27 cellular contexts compared by ENCODE assay signal in genomic region chr19:41930322-41930722, GRCh38. TPM values are rescaled to one million over a fixed set of nuclear protein-coding genes. Genes with fewer than 3 reads are reported as not detected.
DNase-seq lines count a peak whose midpoint lies in the region; ATAC-seq and TF ChIP-seq lines count a peak whose summit lies in the region.
"Had no signal": no experiment of that assay in that cellular context is flagged by ENCODE, and none has a peak within 500 bp of the region (broad histone marks: within the 10 kb centered on the region; RNA-seq: fewer than 3 reads in every experiment).

No MANE protein-coding gene starts in this region.

- no peak for TF ChIP-seq POLR2A in body of pancreas (IDR thresholded peaks at IDR 0.05)

- H3K36me3 ChIP-seq in DOHH2 (ENCODE audit: control insufficient read depth, low read length) (peaks cover 35% of the 10 kb centered on the region), body of pancreas (replicated peaks in 1 of 2; ENCODE audit: insufficient read depth in 1 of 2, low read depth in 2 of 2) (no peaks in the 10 kb centered on the region)
- no peaks in the 10 kb centered on the region for H3K36me3 ChIP-seq in naive thymus-derived CD4-positive, alpha-beta T cell (ENCODE audit: control insufficient read depth in 2 of 3, insufficient read depth in 3 of 3, low read length in 3 of 3)
- H3K36me3 ChIP-seq: BE2C, breast epithelium, tibial artery had no signal

- TF ChIP-seq CTCF in DOHH2 (IDR thresholded peaks at IDR 0.05; ENCODE audit: low read depth, low read length, poor library complexity, severe bottlenecking) (no peak), activated B cell treated with CpG ODN at 0.5 μM for 24 hours (IDR thresholded peaks at IDR 0.05) (no peak), body of pancreas (IDR thresholded peaks at IDR 0.05) (no peak), CD14-positive monocyte (IDR thresholded peaks at IDR 0.05) (no peak)

- 42 to 44% methylated on average over 7 of the region's 7 CpGs for WGBS in body of pancreas, 2 donors

- no peaks in the 10 kb centered on the region for H3K9me2 ChIP-seq in DOHH2 (replicated peaks; ENCODE audit: control insufficient read depth, low read length)

- H3K4me2 ChIP-seq in DOHH2 (ENCODE audit: low read length), result peak overlapping the region; percentile 89

- CTCF ChIA-PET in activated B cell treated with CpG ODN at 0.5 μM for 24 hours (lab: Charles Lee), result interaction anchor here (0.8 to 1.9 kb wide), 3 partner anchors 13 to 57 kb away, joined by 3 to 13 read pairs (median 3); no protein-coding TSS in a partner anchor
- CTCF ChIA-PET in naive thymus-derived CD4-positive, alpha-beta T cell (lab: Charles Lee), result interaction anchor here (1.0 to 2.0 kb wide), 5 partner anchors 16 to 138 kb away, joined by 3 to 11 read pairs (median 3); no protein-coding TSS in a partner anchor

- peaks cover 34% of the 10 kb centered on the region for H3K4me1 Mint-ChIP-seq in T-helper 1 cell treated with Interleukin-12 subunit alpha and Interleukin-12 subunit beta and Interleukin-4 antibody, amounts not matched to agents 30 μg/mL and 1 μg/mL, for 36 hours (ENCODE audit: low read depth)
- H3K4me1 Mint-ChIP-seq in activated B cell treated with CpG ODN at 0.5 μM for 24 hours, result peaks cover 53% of the 10 kb centered on the region
- peaks cover 40 to 58% (median 44%) of the 10 kb centered on the region in 7 donors for H3K4me1 Mint-ChIP-seq in naive thymus-derived CD4-positive, alpha-beta T cell
- H3K4me1 Mint-ChIP-seq in CD14-positive monocyte, result peaks cover 22% of the 10 kb centered on the region

- H3K27ac ChIP-seq in DOHH2 (ENCODE audit: low read depth, low read length) (peak overlapping the region; percentile 76), body of pancreas (no peak overlapping the region)
- H3K27ac ChIP-seq in naive thymus-derived CD4-positive, alpha-beta T cell (ENCODE audit: low read depth, low read length), result no peak overlapping the region
- H3K27ac ChIP-seq: breast epithelium, foreskin keratinocyte, tibial artery had no signal

- no peak overlapping the region for H3K27ac Mint-ChIP-seq in T-helper 1 cell treated with Interleukin-12 subunit alpha and Interleukin-12 subunit beta and Interleukin-4 antibody, amounts not matched to agents 30 μg/mL and 1 μg/mL, for 36 hours
- H3K27ac Mint-ChIP-seq in activated B cell treated with CpG ODN at 0.5 μM for 24 hours, result no peak overlapping the region
- peak overlapping the region; percentile 31 to 96 (median 88) for H3K27ac Mint-ChIP-seq in naive thymus-derived CD4-positive, alpha-beta T cell
- H3K27ac Mint-ChIP-seq in CD14-positive monocyte, result no peak overlapping the region
- H3K27ac Mint-ChIP-seq: dendritic cell treated with granulocyte-macrophage colony-stimulating factor and Interleukin-4, amounts not matched to agents 40 ng/mL and 50 ng/mL, for 4 days; stimulated activated memory B cell treated with anti-CD40 and anti-IgM and Interleukin-4, amounts not matched to agents 10 μg/mL and 1 μg/mL and 100 μg/mL, for 72 hours had no signal

- H3K4me1 ChIP-seq in DOHH2 (ENCODE audit: control insufficient read depth, low read length) (peaks cover 74% of the 10 kb centered on the region), body of pancreas (peaks cover 29% of the 10 kb centered on the region)
- H3K4me1 ChIP-seq in naive thymus-derived CD4-positive, alpha-beta T cell (ENCODE audit: control insufficient read depth in 2 of 2, insufficient read depth in 2 of 2, low read length in 2 of 2), result peaks cover 28 to 35% of the 10 kb centered on the region in 2 donors
- H3K4me1 ChIP-seq: BE2C, foreskin keratinocyte had no signal

- H3K9me3 Mint-ChIP-seq in T-helper 1 cell treated with Interleukin-12 subunit alpha and Interleukin-12 subunit beta and Interleukin-4 antibody, amounts not matched to agents 30 μg/mL and 1 μg/mL, for 36 hours, result no peaks in the 10 kb centered on the region
- H3K9me3 Mint-ChIP-seq in activated B cell treated with CpG ODN at 0.5 μM for 24 hours (no peaks in the 10 kb centered on the region), CD14-positive monocyte (peaks cover 0 to 16% (median 2%) of the 10 kb centered on the region in 7 donors)
- H3K9me3 Mint-ChIP-seq in naive thymus-derived CD4-positive, alpha-beta T cell, result no peaks in the 10 kb centered on the region
- H3K9me3 Mint-ChIP-seq: activated naive CD8-positive, alpha-beta T cell treated with anti-CD3 and anti-CD28 coated beads, Interleukin-2, amount 10 ng/mL, durations not matched to agents 7 days and 5 days; dendritic cell treated with granulocyte-macrophage colony-stimulating factor and Interleukin-4, amounts not matched to agents 40 ng/mL and 50 ng/mL, for 4 days; stimulated activated memory B cell treated with anti-CD40 and anti-IgM and Interleukin-4, amounts not matched to agents 10 μg/mL and 1 μg/mL and 100 μg/mL, for 72 hours had no signal

- peaks cover 4% of the 10 kb centered on the region for H3K36me3 Mint-ChIP-seq in T-helper 1 cell treated with Interleukin-12 subunit alpha and Interleukin-12 subunit beta and Interleukin-4 antibody, amounts not matched to agents 30 μg/mL and 1 μg/mL, for 36 hours (ENCODE audit: low read depth)
- no peaks in the 10 kb centered on the region for H3K36me3 Mint-ChIP-seq in activated B cell treated with CpG ODN at 0.5 μM for 24 hours (ENCODE audit: low read depth)
- H3K36me3 Mint-ChIP-seq in naive thymus-derived CD4-positive, alpha-beta T cell, result peaks cover 0 to 4% (median 0%) of the 10 kb centered on the region in 5 donors
- H3K36me3 Mint-ChIP-seq in CD14-positive monocyte, result peaks cover 0 to 8% of the 10 kb centered on the region in 2 donors
- H3K36me3 Mint-ChIP-seq: stimulated activated memory B cell treated with anti-CD40 and anti-IgM and Interleukin-4, amounts not matched to agents 10 μg/mL and 1 μg/mL and 100 μg/mL, for 72 hours had no signal

- peaks cover 34% of the 10 kb centered on the region for H3F3A ChIP-seq in DOHH2 (ENCODE audit: control insufficient read depth, insufficient read depth)

- peaks cover 36% of the 10 kb centered on the region for H3K79me2 ChIP-seq in DOHH2 (ENCODE audit: control insufficient read depth, low read length)

- H3K9me3 ChIP-seq in DOHH2 (ENCODE audit: control insufficient read depth, insufficient read depth, low read length), result no peaks in the 10 kb centered on the region
- no peaks in the 10 kb centered on the region for H3K9me3 ChIP-seq in naive thymus-derived CD4-positive, alpha-beta T cell (ENCODE audit: control insufficient read depth in 2 of 3, low read length in 3 of 3)
- H3K9me3 ChIP-seq in body of pancreas, result no peaks in the 10 kb centered on the region
- H3K9me3 ChIP-seq: BE2C, breast epithelium, tibial artery had no signal

- H3K4me3 ChIP-seq in DOHH2 (ENCODE audit: low read length), result peak overlapping the region; percentile 91
- H3K4me3 ChIP-seq in naive thymus-derived CD4-positive, alpha-beta T cell (ENCODE audit: low read length), result no peak overlapping the region
- H3K4me3 ChIP-seq in body of pancreas, result no peak overlapping the region
- H3K4me3 ChIP-seq: breast epithelium, tibial artery had no signal

- intact Hi-C loops in activated B cell treated with CpG ODN at 0.5 μM for 24 hours (cut with micrococcal nuclease), result no loop called here
- intact Hi-C loops in naive thymus-derived CD4-positive, alpha-beta T cell (cut with micrococcal nuclease), result no loop called here
- intact Hi-C loops in body of pancreas (cut with DNase I), result no loop called here
- intact Hi-C loops in CD14-positive monocyte (cut with micrococcal nuclease), result loop anchor here in 1 of 2 donors (5.0 kb wide), 1 partner anchor 48 kb away; the partner anchor contains the start of gene ARHGEF1

- H3K27me3 ChIP-seq in DOHH2 (ENCODE audit: control insufficient read depth, low read length) (no peaks in the 10 kb centered on the region), body of pancreas (no peaks in the 10 kb centered on the region)
- H3K27me3 ChIP-seq in naive thymus-derived CD4-positive, alpha-beta T cell (ENCODE audit: control insufficient read depth in 2 of 2, insufficient read depth in 2 of 2, low read length in 2 of 2), result peaks cover 0 to 1% of the 10 kb centered on the region in 2 donors

- ATAC-seq in activated B cell treated with CpG ODN at 0.5 μM for 24 hours (ENCODE audit: low read depth) (no peak), body of pancreas (no peak)
- ATAC-seq in naive thymus-derived CD4-positive, alpha-beta T cell, result no peak
- ATAC-seq: foreskin keratinocyte; right cardiac atrium; stimulated activated memory B cell treated with anti-CD40 and anti-IgM and Interleukin-4, amounts not matched to agents 10 μg/mL and 1 μg/mL and 100 μg/mL, for 72 hours had no signal

- POLR2A ChIA-PET in activated B cell treated with CpG ODN at 0.5 μM for 24 hours (lab: Charles Lee), result interaction anchor here (0.9 to 5.5 kb wide), 7 partner anchors 22 to 70 kb away, joined by 4 to 44 read pairs (median 13); partner anchors contain the start of genes CD79A and RPS19
- POLR2A ChIA-PET in naive thymus-derived CD4-positive, alpha-beta T cell (lab: Charles Lee), result interaction anchor here (0.9 to 5.4 kb wide), 13 partner anchors 11 to 71 kb away, joined by 3 to 82 read pairs (median 7); partner anchors contain the start of genes ARHGEF1, CD79A, RABAC1 and RPS19

- peak overlapping the region; percentile 38 for H3K4me3 Mint-ChIP-seq in T-helper 1 cell treated with Interleukin-12 subunit alpha and Interleukin-12 subunit beta and Interleukin-4 antibody, amounts not matched to agents 30 μg/mL and 1 μg/mL, for 36 hours
- peak overlapping the region; percentile 41 for H3K4me3 Mint-ChIP-seq in activated B cell treated with CpG ODN at 0.5 μM for 24 hours
- H3K4me3 Mint-ChIP-seq in naive thymus-derived CD4-positive, alpha-beta T cell, result peak overlapping the region in 6 of 10 donors; percentile 52 to 99 (median 64)
- H3K4me3 Mint-ChIP-seq in CD14-positive monocyte, result peak overlapping the region in 1 of 2 donors; percentile 94
- H3K4me3 Mint-ChIP-seq: activated naive CD8-positive, alpha-beta T cell treated with anti-CD3 and anti-CD28 coated beads, Interleukin-2, amount 10 ng/mL, durations not matched to agents 7 days and 5 days; dendritic cell treated with granulocyte-macrophage colony-stimulating factor and Interleukin-4, amounts not matched to agents 40 ng/mL and 50 ng/mL, for 4 days had no signal

- peaks cover 17% of the 10 kb centered on the region for H3K27me3 Mint-ChIP-seq in T-helper 1 cell treated with Interleukin-12 subunit alpha and Interleukin-12 subunit beta and Interleukin-4 antibody, amounts not matched to agents 30 μg/mL and 1 μg/mL, for 36 hours (ENCODE audit: low read depth)
- no peaks in the 10 kb centered on the region for H3K27me3 Mint-ChIP-seq in activated B cell treated with CpG ODN at 0.5 μM for 24 hours
- peaks cover 0 to 16% (median 0%) of the 10 kb centered on the region in 5 donors for H3K27me3 Mint-ChIP-seq in naive thymus-derived CD4-positive, alpha-beta T cell
- H3K27me3 Mint-ChIP-seq in CD14-positive monocyte (ENCODE audit: low read depth in 3 of 3), result peaks cover 0 to 57% (median 49%) of the 10 kb centered on the region in 3 donors

- DNase-seq in T-helper 1 cell (no peak), activated B cell treated with CpG ODN at 0.5 μM for 24 hours (no peak), body of pancreas (no peak), DMS53 treated with DMSO at 0.1 percent for 48 hours (lab: John Stamatoyannopoulos, UW; ENCODE audit: unreplicated experiment) (no peak), CD14-positive monocyte (ENCODE audit: low spot score) (no peak)
- DNase-seq in naive thymus-derived CD4-positive, alpha-beta T cell, result no peak
- DNase-seq: 8988T; activated CD4-positive, CD25-positive, alpha-beta regulatory T cell treated with anti-CD3 and anti-CD28 coated beads, Interleukin-2, amount 50 U/mL, for 72 hours; activated naive CD8-positive, alpha-beta T cell treated with anti-CD3 and anti-CD28 coated beads, Interleukin-2, amount 10 ng/mL, durations not matched to agents 7 days and 5 days; BE2C; DMS79 treated with DMSO at 0.1 percent for 48 hours; foreskin keratinocyte; GOT3; hippocampal formation; NCI-H2029 treated with DMSO at 0.1 percent for 48 hours; occipital lobe; SHP77 treated with DMSO at 0.1 percent for 48 hours; T-helper 9 cell; tibial artery had no signal

- no peaks in the 10 kb centered on the region for H4K20me1 ChIP-seq in DOHH2 (ENCODE audit: control insufficient read depth, insufficient read depth, low read depth, low read length)

RNA-seq across cellular contexts. Expression of gene ERFL, which starts 2.1 kb away (rescaled TPM):
- total RNA-seq in activated B cell treated with CpG ODN at 0.5 μM for 24 hours (0.64 and 1.1 TPM in 2 replicates), body of pancreas (not detected)
- 10 to 100 TPM in 2 of 5 experiments, 1 to 10 TPM in 3; 3.0 to 15.0 (median 8.0) TPM for total RNA-seq in naive thymus-derived CD4-positive, alpha-beta T cell
- polyA plus RNA-seq in naive thymus-derived CD4-positive, alpha-beta T cell, result not detected
- polyA plus RNA-seq in CD14-positive monocyte, result not detected
- total RNA-seq: foreskin keratinocyte, kidney epithelial cell, NCI-H460, occipital lobe had no signal

RNA-seq across cellular contexts. Expression of gene RABAC1, which starts 28.8 kb away (rescaled TPM):
- total RNA-seq in activated B cell treated with CpG ODN at 0.5 μM for 24 hours (96.7 and 102 TPM in 2 replicates), body of pancreas (10 to 100 TPM; 87.3 to 88.5 TPM)
- 10 to 100 TPM; 70.4 to 90.9 (median 78.1) TPM for total RNA-seq in naive thymus-derived CD4-positive, alpha-beta T cell
- 100 to 1,000 TPM; 171 to 187 TPM for polyA plus RNA-seq in naive thymus-derived CD4-positive, alpha-beta T cell
- polyA plus RNA-seq in CD14-positive monocyte, result 100 to 1,000 TPM; 202 to 234 TPM

RNA-seq across cellular contexts. Expression of gene ARHGEF1, which starts 47.3 kb away (rescaled TPM):
- total RNA-seq in activated B cell treated with CpG ODN at 0.5 μM for 24 hours (351 and 418 TPM in 2 replicates), body of pancreas (100 to 1,000 TPM in 1 of 2 donors, 10 to 100 TPM in 1; 43.8 to 104 TPM)
- total RNA-seq in naive thymus-derived CD4-positive, alpha-beta T cell, result 1,000 to 10,000 TPM in 4 of 5 experiments, 100 to 1,000 TPM in 1; 662 to 1,236 (median 1,141) TPM
- 100 to 1,000 TPM; 184 to 367 TPM for polyA plus RNA-seq in naive thymus-derived CD4-positive, alpha-beta T cell
- 10 to 100 TPM; 82.8 to 95.5 TPM for polyA plus RNA-seq in CD14-positive monocyte

RNA-seq across cellular contexts. Expression of gene CD79A, which starts 53.2 kb away (rescaled TPM):
- total RNA-seq in activated B cell treated with CpG ODN at 0.5 μM for 24 hours (889 and 943 TPM in 2 replicates), body of pancreas (not detected)
- 10 to 100 TPM in 1 of 5 experiments, 1 to 10 TPM in 4; 2.6 to 27.9 (median 2.8) TPM for total RNA-seq in naive thymus-derived CD4-positive, alpha-beta T cell
- 10 to 100 TPM in 1 of 2 donors, 1 to 10 TPM in 1; 9.6 to 16.8 TPM for polyA plus RNA-seq in naive thymus-derived CD4-positive, alpha-beta T cell
- 1 to 10 TPM; 2.1 to 2.7 TPM for polyA plus RNA-seq in CD14-positive monocyte
- total RNA-seq: kidney epithelial cell, NCI-H460, occipital lobe had no signal

Comparison
In these comparisons a context has a peak if more than half of its experiments do, and no peak if none do; other contexts are left out.
1. H3K27ac Mint-ChIP-seq: peak in naive thymus-derived CD4-positive, alpha-beta T cell (9 of 9); none in T-helper 1 cell treated with Interleukin-12 subunit alpha and Interleukin-12 subunit beta and Interleukin-4 antibody, amounts not matched to agents 30 μg/mL and 1 μg/mL, for 36 hours (single experiment), activated B cell treated with CpG ODN at 0.5 μM for 24 hours (single experiment) and CD14-positive monocyte (0 of 7).